Comparison of ENCODE assay signal across 33 cellular contexts in the genomic region with DNA sequence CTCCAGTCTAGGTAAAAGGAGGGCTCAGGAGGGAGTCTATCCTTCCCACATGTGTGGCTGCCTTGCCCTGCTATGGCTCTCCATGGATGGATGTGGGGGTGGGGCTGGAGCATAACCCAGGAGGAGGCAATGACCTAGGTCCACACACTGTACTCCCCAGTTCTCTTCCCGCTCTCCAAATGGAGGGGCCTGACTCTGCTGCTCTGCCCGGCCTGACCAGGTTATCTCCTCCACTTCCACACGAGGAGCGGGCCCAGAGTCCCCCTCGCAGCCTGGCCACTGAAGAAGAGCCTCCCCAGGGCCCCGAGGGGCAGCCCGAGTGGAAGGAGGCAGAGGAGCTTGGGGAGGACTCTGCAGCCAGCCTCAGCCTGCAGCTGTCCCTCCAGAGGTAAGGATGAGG.
"Had no signal": no experiment of that assay in that cellular context is flagged by ENCODE, and none has a peak within 500 bp of the region (broad histone marks: within the 10 kb centered on the region; RNA-seq: fewer than 3 reads in every experiment).

No MANE protein-coding gene starts in this region.

- H3K27ac Mint-ChIP-seq: activated B cell treated with CpG ODN at 0.5 μM for 24 hours; activated CD4-positive, alpha-beta memory T cell treated with anti-CD3 and anti-CD28 coated beads for 36 hours; activated CD4-positive, alpha-beta T cell treated with anti-CD3 and anti-CD28 coated beads for 36 hours; activated CD4-positive, alpha-beta T cell treated with anti-CD3 and anti-CD28 coated beads, Interleukin-2, amount 10 ng/mL, durations not matched to agents 24 days and 14 days; activated CD8-positive, alpha-beta memory T cell treated with anti-CD3 and anti-CD28 coated beads, Interleukin-2, amount 10 ng/mL, durations not matched to agents 7 days and 5 days; activated CD8-positive, alpha-beta T cell treated with anti-CD3 and anti-CD28 coated beads, Interleukin-2, amount 10 ng/mL, durations not matched to agents 7 days and 5 days; activated naive CD4-positive, alpha-beta T cell treated with anti-CD3 and anti-CD28 coated beads, Interleukin-2, amount 10 ng/mL, durations not matched to agents 7 days and 5 days; activated naive CD8-positive, alpha-beta T cell treated with anti-CD3 and anti-CD28 coated beads, Interleukin-2, amount 10 ng/mL, durations not matched to agents 7 days and 5 days; activated T-cell treated with anti-CD3 and anti-CD28 coated beads, Interleukin-2, amount 50 U/mL, for 24 hours; activated T-cell treated with anti-CD3 and anti-CD28 coated beads, Interleukin-2, amount 50 U/mL, for 72 hours; dendritic cell treated with granulocyte-macrophage colony-stimulating factor and Interleukin-4, amounts not matched to agents 40 ng/mL and 50 ng/mL, for 4 days; endodermal cell; T-helper 17 cell; T-helper 2 cell treated with Interferon-gamma antibody and Interleukin-4, amounts not matched to agents 5 μg/mL and 100 μg/mL, for 36 hours had no signal

- H3K4me3 Mint-ChIP-seq: activated B cell treated with CpG ODN at 0.5 μM for 24 hours; activated CD4-positive, alpha-beta memory T cell treated with anti-CD3 and anti-CD28 coated beads for 36 hours; activated CD4-positive, alpha-beta T cell treated with anti-CD3 and anti-CD28 coated beads for 36 hours; activated CD4-positive, alpha-beta T cell treated with anti-CD3 and anti-CD28 coated beads, Interleukin-2, amount 10 ng/mL, durations not matched to agents 24 days and 14 days; activated CD8-positive, alpha-beta memory T cell treated with anti-CD3 and anti-CD28 coated beads, Interleukin-2, amount 10 ng/mL, durations not matched to agents 7 days and 5 days; activated CD8-positive, alpha-beta T cell treated with anti-CD3 and anti-CD28 coated beads, Interleukin-2, amount 10 ng/mL, durations not matched to agents 7 days and 5 days; activated naive CD4-positive, alpha-beta T cell treated with anti-CD3 and anti-CD28 coated beads, Interleukin-2, amount 10 ng/mL, durations not matched to agents 7 days and 5 days; activated naive CD8-positive, alpha-beta T cell treated with anti-CD3 and anti-CD28 coated beads, Interleukin-2, amount 10 ng/mL, durations not matched to agents 7 days and 5 days; activated T-cell treated with anti-CD3 and anti-CD28 coated beads, Interleukin-2, amount 50 U/mL, for 24 hours; activated T-cell treated with anti-CD3 and anti-CD28 coated beads, Interleukin-2, amount 50 U/mL, for 72 hours; brain; central memory CD8-positive, alpha-beta T cell; dendritic cell treated with granulocyte-macrophage colony-stimulating factor and Interleukin-4, amounts not matched to agents 40 ng/mL and 50 ng/mL, for 4 days; endodermal cell; T-helper 17 cell; T-helper 2 cell treated with Interferon-gamma antibody and Interleukin-4, amounts not matched to agents 5 μg/mL and 100 μg/mL, for 36 hours had no signal

- H3K4me1 Mint-ChIP-seq: activated B cell treated with CpG ODN at 0.5 μM for 24 hours; activated CD4-positive, alpha-beta T cell treated with anti-CD3 and anti-CD28 coated beads for 36 hours; activated CD4-positive, alpha-beta T cell treated with anti-CD3 and anti-CD28 coated beads, Interleukin-2, amount 10 ng/mL, durations not matched to agents 24 days and 14 days; activated CD8-positive, alpha-beta memory T cell treated with anti-CD3 and anti-CD28 coated beads, Interleukin-2, amount 10 ng/mL, durations not matched to agents 7 days and 5 days; activated naive CD4-positive, alpha-beta T cell treated with anti-CD3 and anti-CD28 coated beads, Interleukin-2, amount 10 ng/mL, durations not matched to agents 7 days and 5 days; activated naive CD8-positive, alpha-beta T cell treated with anti-CD3 and anti-CD28 coated beads, Interleukin-2, amount 10 ng/mL, durations not matched to agents 7 days and 5 days; central memory CD8-positive, alpha-beta T cell; endodermal cell had no signal

- H3K27me3 ChIP-seq: ascending aorta, breast epithelium, cardiac muscle cell, dorsolateral prefrontal cortex had no signal

- H3K4me3 ChIP-seq: ascending aorta, breast epithelium, cardiac muscle cell, coronary artery, dorsolateral prefrontal cortex had no signal

- ATAC-seq: activated CD4-positive, alpha-beta T cell treated with anti-CD3 and anti-CD28 coated beads for 36 hours; activated CD4-positive, CD25-positive, alpha-beta regulatory T cell treated with anti-CD3 and anti-CD28 coated beads, Interleukin-2, amount 50 U/mL, for 24 hours; activated CD8-positive, alpha-beta memory T cell treated with anti-CD3 and anti-CD28 coated beads, Interleukin-2, amount 10 ng/mL, durations not matched to agents 7 days and 5 days; activated CD8-positive, alpha-beta T cell treated with anti-CD3 and anti-CD28 coated beads, Interleukin-2, amount 10 ng/mL, durations not matched to agents 7 days and 5 days; activated naive CD4-positive, alpha-beta T cell treated with anti-CD3 and anti-CD28 coated beads, Interleukin-2, amount 50 U/mL, for 72 hours; activated T-cell treated with anti-CD3 and anti-CD28 coated beads, Interleukin-2, amount 50 U/mL, for 72 hours; esophagus mucosa; T-helper 17 cell had no signal

- H3K36me3 ChIP-seq: cardiac muscle cell had no signal

- H3K36me3 Mint-ChIP-seq: activated naive CD4-positive, alpha-beta T cell treated with anti-CD3 and anti-CD28 coated beads, Interleukin-2, amount 50 U/mL, for 72 hours had no signal

- DNase-seq: activated B cell treated with CpG ODN at 0.5 μM for 24 hours; activated CD4-positive, alpha-beta memory T cell treated with anti-CD3 and anti-CD28 coated beads for 36 hours; activated CD4-positive, alpha-beta T cell treated with anti-CD3 and anti-CD28 coated beads for 36 hours; activated CD4-positive, alpha-beta T cell treated with anti-CD3 and anti-CD28 coated beads, Interleukin-2, amount 10 ng/mL, durations not matched to agents 24 days and 14 days; activated CD8-positive, alpha-beta memory T cell treated with anti-CD3 and anti-CD28 coated beads, Interleukin-2, amount 10 ng/mL, durations not matched to agents 7 days and 5 days; activated CD8-positive, alpha-beta memory T cell treated with anti-CD3 and anti-CD28 coated beads, Interleukin-2, amount 50 U/mL, for 4 hours; activated CD8-positive, alpha-beta T cell treated with anti-CD3 and anti-CD28 coated beads, Interleukin-2, amount 10 ng/mL, durations not matched to agents 7 days and 5 days; activated gamma-delta T cell; activated naive CD4-positive, alpha-beta T cell; activated naive CD4-positive, alpha-beta T cell treated with anti-CD3 and anti-CD28 coated beads, Interleukin-2, amount 10 ng/mL, durations not matched to agents 7 days and 5 days; activated naive CD8-positive, alpha-beta T cell treated with anti-CD3 and anti-CD28 coated beads, Interleukin-2, amount 10 ng/mL, durations not matched to agents 7 days and 5 days; activated T-cell treated with anti-CD3 and anti-CD28 coated beads, Interleukin-2, amount 50 U/mL, for 24 hours; activated T-cell treated with anti-CD3 and anti-CD28 coated beads, Interleukin-2, amount 50 U/mL, for 72 hours; dorsolateral prefrontal cortex; effector memory CD4-positive, alpha-beta T cell; endodermal cell; foreskin fibroblast; head of caudate nucleus; T-helper 1 cell; T-helper 17 cell; T1000; WERI-Rb-1 had no signal

- H3K9me3 ChIP-seq: ascending aorta, breast epithelium had no signal

- H3K9me3 Mint-ChIP-seq: activated B cell treated with CpG ODN at 0.5 μM for 24 hours; activated CD4-positive, alpha-beta memory T cell treated with anti-CD3 and anti-CD28 coated beads for 36 hours; activated CD4-positive, alpha-beta T cell treated with anti-CD3 and anti-CD28 coated beads, Interleukin-2, amount 10 ng/mL, durations not matched to agents 24 days and 14 days; activated naive CD4-positive, alpha-beta T cell treated with anti-CD3 and anti-CD28 coated beads, Interleukin-2, amount 10 ng/mL, durations not matched to agents 7 days and 5 days; activated naive CD4-positive, alpha-beta T cell treated with anti-CD3 and anti-CD28 coated beads, Interleukin-2, amount 50 U/mL, for 72 hours; activated naive CD8-positive, alpha-beta T cell treated with anti-CD3 and anti-CD28 coated beads, Interleukin-2, amount 10 ng/mL, durations not matched to agents 7 days and 5 days; activated T-cell treated with anti-CD3 and anti-CD28 coated beads, Interleukin-2, amount 50 U/mL, for 24 hours; activated T-cell treated with anti-CD3 and anti-CD28 coated beads, Interleukin-2, amount 50 U/mL, for 72 hours; brain; central memory CD8-positive, alpha-beta T cell; dendritic cell treated with granulocyte-macrophage colony-stimulating factor and Interleukin-4, amounts not matched to agents 40 ng/mL and 50 ng/mL, for 4 days; endodermal cell; T-helper 2 cell treated with Interferon-gamma antibody and Interleukin-4, amounts not matched to agents 5 μg/mL and 100 μg/mL, for 36 hours had no signal

- H3K4me1 ChIP-seq: ascending aorta, breast epithelium had no signal

- H3K27ac ChIP-seq: ascending aorta, breast epithelium, cardiac muscle cell, coronary artery, WERI-Rb-1 had no signal
